Comparison of ENCODE assay signal across 8 cellular contexts in genomic region chr7:151410405-151411390, GRCh38. TPM values are rescaled to one million over a fixed set of nuclear protein-coding genes. Genes with fewer than 3 reads are reported as not detected.
DNase-seq lines count a peak whose midpoint lies in the region; ATAC-seq lines count a peak whose summit lies in the region.

No MANE protein-coding gene starts in this region.

- peaks cover 2% of the 10 kb centered on the region for H3K36me3 Mint-ChIP-seq in activated naive CD4-positive, alpha-beta T cell treated with anti-CD3 and anti-CD28 coated beads, Interleukin-2, amount 50 U/mL, for 24 hours
- peaks cover 8 to 12% of the 10 kb centered on the region in 2 donors for H3K36me3 Mint-ChIP-seq in activated naive CD4-positive, alpha-beta T cell treated with anti-CD3 and anti-CD28 coated beads, Interleukin-2, amount 50 U/mL, for 72 hours

- no peaks in the 10 kb centered on the region for H3K9me3 ChIP-seq in effector memory CD4-positive, alpha-beta T cell (ENCODE audit: control insufficient read depth, low read length)
- no peaks in the 10 kb centered on the region for H3K9me3 ChIP-seq in muscle layer of duodenum (ENCODE audit: control insufficient read depth in 1 of 2, low read length in 2 of 2)
- no peaks in the 10 kb centered on the region for H3K9me3 ChIP-seq in aorta (ENCODE audit: control insufficient read depth, low read length)

- no peak for DNase-seq in activated naive CD4-positive, alpha-beta T cell treated with anti-CD3 and anti-CD28 coated beads, Interleukin-2, amount 50 U/mL, for 72 hours (ENCODE audit: low spot score in 2 of 2)
- peak in 1 of 3 donors; percentile 39 for DNase-seq in effector memory CD4-positive, alpha-beta T cell
- DNase-seq in aorta (no peak), HT-29 (ENCODE audit: low spot score) (no peak)
- DNase-seq in stimulated activated CD4-positive, alpha-beta T cell treated with anti-CD3 and anti-CD28 coated beads, Interleukin-2, amount 100 ng/mL, for 24 hours: no peak

- peak overlapping the region; percentile 69 for H3K4me3 ChIP-seq in effector memory CD4-positive, alpha-beta T cell (ENCODE audit: insufficient read depth, low read depth, low read length, poor library complexity, severe bottlenecking)
- peak overlapping the region; percentile 21 to 68 for H3K4me3 ChIP-seq in muscle layer of duodenum (ENCODE audit: low read depth in 1 of 2, low read length in 2 of 2)
- peak overlapping the region in 1 of 2 donors; percentile 27 for H3K4me3 ChIP-seq in aorta (ENCODE audit: low read length in 2 of 2)

- peak overlapping the region; percentile 91 for H3K27ac ChIP-seq in effector memory CD4-positive, alpha-beta T cell (ENCODE audit: insufficient read depth, low read length, poor library complexity, severe bottlenecking)
- H3K27ac ChIP-seq in muscle layer of duodenum (ENCODE audit: low read length): no peak overlapping the region
- no peak overlapping the region for H3K27ac ChIP-seq in aorta (ENCODE audit: low read depth in 1 of 2, low read length in 2 of 2)

- H3K4me3 Mint-ChIP-seq in activated naive CD4-positive, alpha-beta T cell treated with anti-CD3 and anti-CD28 coated beads, Interleukin-2, amount 50 U/mL, for 24 hours: peak overlapping the region; percentile 63

- peaks cover 47% of the 10 kb centered on the region for H3K4me1 Mint-ChIP-seq in activated naive CD4-positive, alpha-beta T cell treated with anti-CD3 and anti-CD28 coated beads, Interleukin-2, amount 50 U/mL, for 24 hours

- H3K4me1 ChIP-seq in effector memory CD4-positive, alpha-beta T cell (ENCODE audit: control insufficient read depth, insufficient read depth, low read length, poor library complexity, severe bottlenecking): peaks cover 25% of the 10 kb centered on the region
- H3K4me1 ChIP-seq in muscle layer of duodenum (ENCODE audit: control insufficient read depth in 1 of 2, insufficient read depth in 2 of 2, low read length in 2 of 2) (peaks cover 0 to 19% of the 10 kb centered on the region in 2 donors), aorta (ENCODE audit: control insufficient read depth in 1 of 2, insufficient read depth in 2 of 2, low read length in 2 of 2) (no peaks in the 10 kb centered on the region)

- H3K9me3 Mint-ChIP-seq in activated naive CD4-positive, alpha-beta T cell treated with anti-CD3 and anti-CD28 coated beads, Interleukin-2, amount 50 U/mL, for 24 hours: peaks cover 4% of the 10 kb centered on the region
- peaks cover 0 to 4% of the 10 kb centered on the region in 2 donors for H3K9me3 Mint-ChIP-seq in activated naive CD4-positive, alpha-beta T cell treated with anti-CD3 and anti-CD28 coated beads, Interleukin-2, amount 50 U/mL, for 72 hours

- peaks cover 20% of the 10 kb centered on the region for H3K27me3 Mint-ChIP-seq in activated naive CD4-positive, alpha-beta T cell treated with anti-CD3 and anti-CD28 coated beads, Interleukin-2, amount 50 U/mL, for 24 hours

- 30 to 31% methylated on average over 52 to 55 of the region's 55 CpGs for WGBS in aorta, 2 donors

- intact Hi-C loops in aorta (cut with DNase I): no loop called here

- H3K36me3 ChIP-seq in effector memory CD4-positive, alpha-beta T cell (ENCODE audit: control insufficient read depth, insufficient read depth, low read length): peaks cover 3% of the 10 kb centered on the region
- H3K36me3 ChIP-seq in muscle layer of duodenum (ENCODE audit: control insufficient read depth in 1 of 2, insufficient read depth in 2 of 2, low read length in 2 of 2) (no peaks in the 10 kb centered on the region), aorta (ENCODE audit: control insufficient read depth in 1 of 2, insufficient read depth in 2 of 2, low read length in 1 of 2) (no peaks in the 10 kb centered on the region)

- no peaks in the 10 kb centered on the region for H3K27me3 ChIP-seq in effector memory CD4-positive, alpha-beta T cell (replicated peaks; ENCODE audit: control insufficient read depth, insufficient read depth, low read length, poor library complexity, severe bottlenecking)
- H3K27me3 ChIP-seq in muscle layer of duodenum (ENCODE audit: low read depth, low read length): peaks cover 14% of the 10 kb centered on the region
- H3K27me3 ChIP-seq in aorta (ENCODE audit: control insufficient read depth in 1 of 2, insufficient read depth in 2 of 2, low read length in 1 of 2): peaks cover 0 to 2% of the 10 kb centered on the region in 2 donors

- H3K27ac Mint-ChIP-seq in activated naive CD4-positive, alpha-beta T cell treated with anti-CD3 and anti-CD28 coated beads, Interleukin-2, amount 50 U/mL, for 24 hours: no peak overlapping the region
- no peak overlapping the region for H3K27ac Mint-ChIP-seq in activated naive CD4-positive, alpha-beta T cell treated with anti-CD3 and anti-CD28 coated beads, Interleukin-2, amount 50 U/mL, for 72 hours

- ATAC-seq in activated naive CD4-positive, alpha-beta T cell treated with anti-CD3 and anti-CD28 coated beads, Interleukin-2, amount 50 U/mL, for 72 hours: no peak
- peak; percentile 33 for ATAC-seq in aorta (ENCODE audit: low FRiP score)
- ATAC-seq in GM21390 (IDR thresholded peaks at IDR 0.05; ENCODE audit: unreplicated experiment): no peak

RNA-seq across cellular contexts. Expression of gene WDR86, which starts 0.9 kb away (rescaled TPM):
- total RNA-seq in activated naive CD4-positive, alpha-beta T cell treated with anti-CD3 and anti-CD28 coated beads, Interleukin-2, amount 50 U/mL, for 72 hours: not detected
- total RNA-seq in aorta: 1 to 10 TPM; 2.8 to 4.4 TPM
- under 1 TPM in 1 of 2 donors, not detected in 1; 0.18 TPM for polyA plus RNA-seq in aorta
- 1.8 and 2.0 TPM in 2 replicates for total RNA-seq in HT-29 (2014; rRNA removed; shearing (Covaris generic))

RNA-seq across cellular contexts. Expression of gene CRYGN, which starts 29.2 kb away (rescaled TPM):
- total RNA-seq in activated naive CD4-positive, alpha-beta T cell treated with anti-CD3 and anti-CD28 coated beads, Interleukin-2, amount 50 U/mL, for 72 hours: under 1 TPM in 1 of 2 donors, not detected in 1; 0.61 TPM
- total RNA-seq in aorta: 1 to 10 TPM in 1 of 2 donors, under 1 TPM in 1; 0.84 to 1.7 TPM
- 1 to 10 TPM in 1 of 2 donors, under 1 TPM in 1; 0.56 to 1.4 TPM for polyA plus RNA-seq in aorta
- 1.4 TPM in 1 of 2 replicates, not detected in the other for total RNA-seq in HT-29 (2014; rRNA removed; shearing (Covaris generic))
